20 cellular contexts compared by ENCODE assay signal in the genomic region with DNA sequence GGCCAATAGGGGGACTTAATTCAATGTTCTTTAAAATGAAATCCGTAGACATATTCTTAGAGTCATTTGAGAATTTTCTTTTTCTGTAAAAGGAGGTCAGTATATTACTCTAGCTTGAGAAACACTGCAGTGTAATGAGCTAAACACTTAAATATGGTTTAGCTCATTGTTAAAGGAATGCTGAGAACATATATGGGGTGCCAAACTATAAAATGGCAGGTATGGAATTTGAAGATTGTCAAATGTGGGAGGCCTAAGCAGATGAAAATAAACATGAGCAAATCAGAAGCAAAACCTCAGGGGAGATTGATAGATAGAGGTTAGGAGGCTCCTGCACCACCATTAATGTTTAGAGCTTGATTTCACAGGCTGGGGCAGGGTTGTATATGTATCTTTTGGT. TPM values are rescaled to one million over a fixed set of nuclear protein-coding genes. Genes with fewer than 3 reads are reported as not detected.
DNase-seq lines count a peak whose midpoint lies in the region; ATAC-seq and TF ChIP-seq lines count a peak whose summit lies in the region.
"Had no signal": no experiment of that assay in that cellular context is flagged by ENCODE, and none has a peak within 500 bp of the region (broad histone marks: within the 10 kb centered on the region; RNA-seq: fewer than 3 reads in every experiment).

No MANE protein-coding gene starts in this region.

- intact Hi-C loops in left ventricle myocardium superior (cut with micrococcal nuclease) = no loop called here

- no peak for TF ChIP-seq CTCF in choroid plexus epithelial cell (conservative IDR thresholded peaks at IDR 0.05; ENCODE audit: low read depth, low read length)

- peaks cover 31% of the 10 kb centered on the region for H3K36me3 ChIP-seq in adipocyte (ENCODE audit: control insufficient read depth, insufficient read depth, low read length, severe bottlenecking)
- H3K36me3 ChIP-seq: SJSA1 had no signal

- no peak for ATAC-seq in left ventricle myocardium superior
- ATAC-seq: A549, HCT116, Right ventricle myocardium inferior had no signal

- H3K9ac ChIP-seq in adipocyte (ENCODE audit: low read length) = no peak overlapping the region
- H3K9ac ChIP-seq: BLaER1 treated with 17β-estradiol and CSF1 and Interleukin-3, amounts not matched to agents 10 nM and 100 nM had no signal

- H3K9me3 ChIP-seq in adipocyte (ENCODE audit: control insufficient read depth, low read length) = no peaks in the 10 kb centered on the region
- H3K9me3 ChIP-seq: A549; BLaER1 treated with 17β-estradiol and CSF1 and Interleukin-3, amounts not matched to agents 10 nM and 100 nM; Caco-2; SJSA1 had no signal

- no peaks in the 10 kb centered on the region for H3K4me1 ChIP-seq in adipocyte (ENCODE audit: control insufficient read depth, insufficient read depth, low read length)
- H3K4me1 ChIP-seq: BLaER1 treated with 17β-estradiol and CSF1 and Interleukin-3, amounts not matched to agents 10 nM and 100 nM had no signal

- H3K27me3 ChIP-seq in adipocyte (replicated peaks; ENCODE audit: control insufficient read depth, insufficient read depth, low read length) = no peaks in the 10 kb centered on the region
- H3K27me3 ChIP-seq: BLaER1 treated with 17β-estradiol and CSF1 and Interleukin-3, amounts not matched to agents 10 nM and 100 nM; SJSA1 had no signal

- peak; percentile 47 for DNase-seq in EL
- peak; percentile 55 for DNase-seq in adipocyte (ENCODE audit: low read depth)
- peak; percentile 63 for DNase-seq in choroid plexus epithelial cell (ENCODE audit: low read depth)
- DNase-seq in skeletal muscle cell (ENCODE audit: low read depth) = peak; percentile 5
- DNase-seq in mucosa of gallbladder (ENCODE audit: low spot score) = no peak
- DNase-seq in AG08396 (ENCODE audit: low spot score) = no peak
- no peak for DNase-seq in NCI-H510A treated with DMSO at 0.1 percent for 48 hours (lab: John Stamatoyannopoulos, UW)
- no peak for DNase-seq in left ventricle myocardium superior
- DNase-seq: Caco-2; CD4-positive, alpha-beta memory T cell; DND-41; NCI-H1105; NCI-H2029 treated with DMSO at 0.1 percent for 48 hours; NCI-H2171; NCI-H526 had no signal

- H3K4me3 ChIP-seq in adipocyte (ENCODE audit: low read length) (no peak overlapping the region), choroid plexus epithelial cell (ENCODE audit: low read depth, low read length) (no peak overlapping the region), skeletal muscle cell (ENCODE audit: low read depth, low read length) (no peak overlapping the region)
- H3K4me3 ChIP-seq: A549; BLaER1 treated with 17β-estradiol and CSF1 and Interleukin-3, amounts not matched to agents 10 nM and 100 nM; SJSA1 had no signal

RNA-seq across cellular contexts. Expression of gene STX17, which starts 57.9 kb away (rescaled TPM):
- total RNA-seq in mucosa of gallbladder (29.5 TPM), left ventricle myocardium superior (25.1 TPM)

Comparison
In these comparisons a context has a peak if more than half of its experiments do, and no peak if none do; other contexts are left out.
1. DNase-seq: peak in EL (single experiment), adipocyte (single experiment), choroid plexus epithelial cell (single experiment) and skeletal muscle cell (single experiment); none in mucosa of gallbladder (single experiment), AG08396 (single experiment), NCI-H510A treated with DMSO at 0.1 percent for 48 hours (single experiment) and left ventricle myocardium superior (single experiment).